In genomic region chr9:81610739-81611107, GRCh38 we compare ENCODE assay signal across 11 cellular contexts.
"Had no signal": no experiment of that assay in that cellular context is flagged by ENCODE, and none has a peak within 500 bp of the region (broad histone marks: within the 10 kb centered on the region; RNA-seq: fewer than 3 reads in every experiment).

No MANE protein-coding gene starts in this region.

- FAIRE-seq: small intestine had no signal

- ATAC-seq: stimulated activated naive CD8-positive, alpha-beta T cell treated with anti-CD3 and anti-CD28 coated beads, Interleukin-15, Interleukin-2, amounts not matched to agents 100 U/mL and 50 U/mL, for 24 hours had no signal

- H3K9ac ChIP-seq: parathyroid adenoma had no signal

- DNase-seq: activated CD4-positive, alpha-beta T cell treated with anti-CD3 and anti-CD28 coated beads, Interleukin-2, amount 10 ng/mL, durations not matched to agents 7 days and 5 days; activated naive CD4-positive, alpha-beta T cell; activated naive CD8-positive, alpha-beta T cell treated with anti-CD3 and anti-CD28 coated beads, Interleukin-2, amount 10 ng/mL, durations not matched to agents 7 days and 5 days; cerebellar nuclear complex; islet precursor cell; small intestine; stimulated activated CD4-positive, alpha-beta T cell treated with anti-CD3 and anti-CD28 coated beads, Interleukin-4, amount 100 ng/mL, for 24 hours; stimulated activated naive CD8-positive, alpha-beta T cell treated with anti-CD3 and anti-CD28 coated beads, Interleukin-15, Interleukin-2, amounts not matched to agents 100 U/mL and 50 U/mL, for 24 hours; upper lobe of left lung had no signal

- H3K27ac ChIP-seq: parathyroid adenoma, suprapubic skin, upper lobe of left lung had no signal

- H3K4me1 ChIP-seq: parathyroid adenoma had no signal

- H3K27ac Mint-ChIP-seq: activated CD4-positive, alpha-beta T cell treated with anti-CD3 and anti-CD28 coated beads, Interleukin-2, amount 10 ng/mL, durations not matched to agents 7 days and 5 days had no signal

- H3K36me3 Mint-ChIP-seq: activated naive CD8-positive, alpha-beta T cell treated with anti-CD3 and anti-CD28 coated beads, Interleukin-2, amount 10 ng/mL, durations not matched to agents 7 days and 5 days had no signal

- H2AFZ ChIP-seq: parathyroid adenoma had no signal

- H3K9me3 Mint-ChIP-seq: activated CD4-positive, alpha-beta T cell treated with anti-CD3 and anti-CD28 coated beads, Interleukin-2, amount 10 ng/mL, durations not matched to agents 7 days and 5 days; activated naive CD8-positive, alpha-beta T cell treated with anti-CD3 and anti-CD28 coated beads, Interleukin-2, amount 10 ng/mL, durations not matched to agents 7 days and 5 days had no signal

- H3K27me3 Mint-ChIP-seq: activated CD4-positive, alpha-beta T cell treated with anti-CD3 and anti-CD28 coated beads, Interleukin-2, amount 10 ng/mL, durations not matched to agents 7 days and 5 days; activated naive CD8-positive, alpha-beta T cell treated with anti-CD3 and anti-CD28 coated beads, Interleukin-2, amount 10 ng/mL, durations not matched to agents 7 days and 5 days had no signal

- H3K79me2 ChIP-seq: parathyroid adenoma had no signal

- H3K4me3 Mint-ChIP-seq: activated CD4-positive, alpha-beta T cell treated with anti-CD3 and anti-CD28 coated beads, Interleukin-2, amount 10 ng/mL, durations not matched to agents 7 days and 5 days; activated naive CD8-positive, alpha-beta T cell treated with anti-CD3 and anti-CD28 coated beads, Interleukin-2, amount 10 ng/mL, durations not matched to agents 7 days and 5 days had no signal

- H3K4me3 ChIP-seq: suprapubic skin, upper lobe of left lung had no signal

- H3K27me3 ChIP-seq: suprapubic skin, upper lobe of left lung had no signal

- H3K9me3 ChIP-seq: suprapubic skin, upper lobe of left lung had no signal
